29 cellular contexts compared by ENCODE assay signal in the genomic region with DNA sequence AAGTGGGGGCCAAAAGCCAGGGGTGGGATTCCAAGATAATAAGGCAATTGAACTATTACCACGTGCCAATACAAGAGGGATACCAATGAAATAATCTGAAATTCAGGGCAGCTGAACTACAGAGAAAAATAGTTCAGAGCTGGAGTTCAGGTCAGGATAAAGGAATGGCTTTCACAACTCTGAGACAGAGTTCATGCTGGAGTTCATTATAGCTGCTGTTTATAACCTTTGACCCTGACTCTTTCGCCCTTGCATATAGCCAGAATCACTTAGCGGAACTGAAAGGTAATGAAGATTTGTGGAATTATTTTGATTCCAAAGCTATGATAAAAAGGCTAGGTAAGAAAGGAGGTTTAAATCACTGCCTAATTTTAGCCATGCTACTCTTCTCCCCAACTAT. TPM values are rescaled to one million over a fixed set of nuclear protein-coding genes. Genes with fewer than 3 reads are reported as not detected.
"Had no signal": no experiment of that assay in that cellular context is flagged by ENCODE, and none has a peak within 500 bp of the region (broad histone marks: within the 10 kb centered on the region; RNA-seq: fewer than 3 reads in every experiment).

No MANE protein-coding gene starts in this region.

- ATAC-seq: activated CD4-positive, alpha-beta T cell treated with anti-CD3 and anti-CD28 coated beads for 36 hours; activated CD8-positive, alpha-beta memory T cell treated with anti-CD3 and anti-CD28 coated beads, Interleukin-2, amount 10 ng/mL, durations not matched to agents 7 days and 5 days; activated CD8-positive, alpha-beta T cell treated with anti-CD3 and anti-CD28 coated beads, Interleukin-2, amount 10 ng/mL, durations not matched to agents 7 days and 5 days; esophagus mucosa; gastrocnemius medialis had no signal

- H3K4me1 Mint-ChIP-seq: activated CD4-positive, alpha-beta T cell treated with anti-CD3 and anti-CD28 coated beads for 36 hours; activated CD4-positive, alpha-beta T cell treated with anti-CD3 and anti-CD28 coated beads, Interleukin-2, amount 10 ng/mL, durations not matched to agents 24 days and 14 days; activated CD8-positive, alpha-beta memory T cell treated with anti-CD3 and anti-CD28 coated beads, Interleukin-2, amount 10 ng/mL, durations not matched to agents 7 days and 5 days; central memory CD8-positive, alpha-beta T cell had no signal

- H3K27ac ChIP-seq: brain microvascular endothelial cell, coronary artery, dorsolateral prefrontal cortex, gastrocnemius medialis had no signal

- H3K9me3 ChIP-seq: gastrocnemius medialis had no signal

- H3K36me3 ChIP-seq: brain microvascular endothelial cell, gastrocnemius medialis had no signal

- H3K4me3 Mint-ChIP-seq: activated CD4-positive, alpha-beta memory T cell treated with anti-CD3 and anti-CD28 coated beads for 36 hours; activated CD4-positive, alpha-beta T cell treated with anti-CD3 and anti-CD28 coated beads for 36 hours; activated CD4-positive, alpha-beta T cell treated with anti-CD3 and anti-CD28 coated beads, Interleukin-2, amount 10 ng/mL, durations not matched to agents 24 days and 14 days; activated CD8-positive, alpha-beta memory T cell treated with anti-CD3 and anti-CD28 coated beads, Interleukin-2, amount 10 ng/mL, durations not matched to agents 7 days and 5 days; activated CD8-positive, alpha-beta T cell treated with anti-CD3 and anti-CD28 coated beads, Interleukin-2, amount 10 ng/mL, durations not matched to agents 7 days and 5 days; activated naive CD8-positive, alpha-beta T cell; activated T-helper 1 cell treated with anti-CD3 and anti-CD28 coated beads, Interleukin-12 subunit alpha, Interleukin-12 subunit beta, Interleukin-2, Interleukin-4 antibody, amounts not matched to agents 30 ng/mL and 10 ng/mL and 1 ng/mL, durations not matched to agents 14 hours and 24 hours and 36 hours; central memory CD8-positive, alpha-beta T cell; dendritic cell treated with granulocyte-macrophage colony-stimulating factor and Interleukin-4, amounts not matched to agents 40 ng/mL and 50 ng/mL, for 4 days; endodermal cell had no signal

- H3K4me1 ChIP-seq: gastrocnemius medialis had no signal

- H3K4me3 ChIP-seq: coronary artery, dorsolateral prefrontal cortex, gastrocnemius medialis had no signal

- H3K9me3 Mint-ChIP-seq: activated CD4-positive, alpha-beta memory T cell treated with anti-CD3 and anti-CD28 coated beads for 36 hours; activated CD4-positive, alpha-beta T cell treated with anti-CD3 and anti-CD28 coated beads, Interleukin-2, amount 10 ng/mL, durations not matched to agents 24 days and 14 days; activated T-helper 1 cell treated with anti-CD3 and anti-CD28 coated beads, Interleukin-12 subunit alpha, Interleukin-12 subunit beta, Interleukin-2, Interleukin-4 antibody, amounts not matched to agents 30 ng/mL and 10 ng/mL and 1 ng/mL, durations not matched to agents 14 hours and 24 hours and 36 hours; dendritic cell treated with granulocyte-macrophage colony-stimulating factor and Interleukin-4, amounts not matched to agents 40 ng/mL and 50 ng/mL, for 4 days; endodermal cell had no signal

- H3K27me3 Mint-ChIP-seq: activated CD4-positive, alpha-beta memory T cell treated with anti-CD3 and anti-CD28 coated beads for 36 hours; activated CD4-positive, alpha-beta T cell treated with anti-CD3 and anti-CD28 coated beads for 36 hours; activated CD4-positive, alpha-beta T cell treated with anti-CD3 and anti-CD28 coated beads, Interleukin-2, amount 10 ng/mL, durations not matched to agents 24 days and 14 days; activated CD8-positive, alpha-beta memory T cell treated with anti-CD3 and anti-CD28 coated beads, Interleukin-2, amount 10 ng/mL, durations not matched to agents 7 days and 5 days; activated naive CD8-positive, alpha-beta T cell; central memory CD8-positive, alpha-beta T cell; dendritic cell treated with granulocyte-macrophage colony-stimulating factor and Interleukin-4, amounts not matched to agents 40 ng/mL and 50 ng/mL, for 4 days had no signal

- H3K27ac Mint-ChIP-seq: activated CD4-positive, alpha-beta memory T cell treated with anti-CD3 and anti-CD28 coated beads for 36 hours; activated CD4-positive, alpha-beta T cell treated with anti-CD3 and anti-CD28 coated beads for 36 hours; activated CD4-positive, alpha-beta T cell treated with anti-CD3 and anti-CD28 coated beads, Interleukin-2, amount 10 ng/mL, durations not matched to agents 24 days and 14 days; activated CD8-positive, alpha-beta memory T cell treated with anti-CD3 and anti-CD28 coated beads, Interleukin-2, amount 10 ng/mL, durations not matched to agents 7 days and 5 days; activated CD8-positive, alpha-beta T cell treated with anti-CD3 and anti-CD28 coated beads, Interleukin-2, amount 10 ng/mL, durations not matched to agents 7 days and 5 days; activated naive CD8-positive, alpha-beta T cell; activated T-helper 1 cell treated with anti-CD3 and anti-CD28 coated beads, Interleukin-12 subunit alpha, Interleukin-12 subunit beta, Interleukin-2, Interleukin-4 antibody, amounts not matched to agents 30 ng/mL and 10 ng/mL and 1 ng/mL, durations not matched to agents 14 hours and 24 hours and 36 hours; dendritic cell treated with granulocyte-macrophage colony-stimulating factor and Interleukin-4, amounts not matched to agents 40 ng/mL and 50 ng/mL, for 4 days; endodermal cell had no signal

- H3K36me3 Mint-ChIP-seq: activated CD4-positive, alpha-beta memory T cell treated with anti-CD3 and anti-CD28 coated beads for 36 hours; activated CD8-positive, alpha-beta memory T cell treated with anti-CD3 and anti-CD28 coated beads, Interleukin-2, amount 10 ng/mL, durations not matched to agents 7 days and 5 days had no signal

- DNase-seq: activated CD4-positive, alpha-beta memory T cell treated with anti-CD3 and anti-CD28 coated beads for 36 hours; activated CD4-positive, alpha-beta T cell treated with anti-CD3 and anti-CD28 coated beads for 36 hours; activated CD4-positive, alpha-beta T cell treated with anti-CD3 and anti-CD28 coated beads, Interleukin-2, amount 10 ng/mL, durations not matched to agents 24 days and 14 days; activated CD4-positive, CD25-positive, alpha-beta regulatory T cell; activated CD4-positive, CD25-positive, alpha-beta regulatory T cell treated with anti-CD3 and anti-CD28 coated beads, Interleukin-2, amount 50 U/mL, for 72 hours; activated CD8-positive, alpha-beta memory T cell treated with anti-CD3 and anti-CD28 coated beads, Interleukin-2, amount 10 ng/mL, durations not matched to agents 7 days and 5 days; activated CD8-positive, alpha-beta memory T cell treated with anti-CD3 and anti-CD28 coated beads, Interleukin-2, amount 50 U/mL, for 4 hours; activated CD8-positive, alpha-beta T cell treated with anti-CD3 and anti-CD28 coated beads, Interleukin-2, amount 10 ng/mL, durations not matched to agents 7 days and 5 days; activated gamma-delta T cell treated with Interleukin-2 at 50 U/mL for 16 hours; activated naive CD4-positive, alpha-beta T cell treated with anti-CD3 and anti-CD28 coated beads, Interleukin-2, amount 50 U/mL, for 16 hours; activated naive CD4-positive, alpha-beta T cell treated with Interleukin-2 at 50 U/mL for 16 hours; activated T-cell treated with anti-CD3 and anti-CD28 coated beads, Interleukin-2, amount 50 U/mL, for 1 hour; activated T-cell treated with anti-CD3 and anti-CD28 coated beads, Interleukin-2, amount 50 U/mL, for 48 hours; amniotic stem cell; anterior cingulate cortex; brain microvascular endothelial cell; dorsolateral prefrontal cortex; effector memory CD4-positive, alpha-beta T cell; endodermal cell; foreskin fibroblast; gastrocnemius medialis; glutamatergic neuron; T-helper 2 cell had no signal

- H3K27me3 ChIP-seq: brain microvascular endothelial cell, dorsolateral prefrontal cortex, gastrocnemius medialis had no signal

RNA-seq across cellular contexts. Expression of a gene that starts 55.5 kb away (rescaled TPM):
- total RNA-seq: activated T-helper 1 cell treated with anti-CD3 and anti-CD28 coated beads, Interleukin-12 subunit alpha, Interleukin-12 subunit beta, Interleukin-2, Interleukin-4 antibody, amounts not matched to agents 30 ng/mL and 10 ng/mL and 1 ng/mL, durations not matched to agents 14 hours and 24 hours and 36 hours had no signal
